In the genomic region with DNA sequence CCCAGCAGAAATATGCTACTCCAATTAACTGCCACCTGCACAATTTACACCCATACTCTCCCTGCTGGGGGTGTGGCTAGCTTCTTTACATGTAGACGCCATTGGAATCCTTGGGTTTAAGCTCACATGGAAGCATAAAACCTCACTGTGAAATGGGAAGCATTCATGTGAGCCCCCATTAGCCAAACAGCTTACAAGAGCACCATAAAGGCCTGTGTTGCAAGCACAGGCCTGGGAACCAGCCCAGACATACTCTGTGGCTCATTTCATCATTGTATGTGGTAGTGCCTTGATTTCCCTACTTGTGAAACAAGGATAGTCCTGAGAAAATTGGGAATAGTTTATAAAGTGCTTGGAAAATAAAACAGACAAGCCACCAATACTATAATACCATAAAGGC, we compare ENCODE assay signal across 19 cellular contexts. TPM values are rescaled to one million over a fixed set of nuclear protein-coding genes. Genes with fewer than 3 reads are reported as not detected.
A peak's percentile ranks its signal among the peaks of the same experiment; 100 is the strongest.
DNase-seq lines count a peak whose midpoint lies in the region; ATAC-seq and TF ChIP-seq lines count a peak whose summit lies in the region.
"Had no signal": no experiment of that assay in that cellular context is flagged by ENCODE, and none has a peak within 500 bp of the region (broad histone marks: within the 10 kb centered on the region; RNA-seq: fewer than 3 reads in every experiment).

No MANE protein-coding gene starts in this region.

- peaks cover 10% of the 10 kb centered on the region for H3F3A ChIP-seq in neural progenitor cell (ENCODE audit: low read depth)

- no peaks in the 10 kb centered on the region for H3K9me2 ChIP-seq in Karpas-422 (replicated peaks; ENCODE audit: insufficient read depth, low read length)

- peaks cover 74% of the 10 kb centered on the region for H3K36me3 Mint-ChIP-seq in CD4-positive, alpha-beta T cell (ENCODE audit: low read depth)
- H3K36me3 Mint-ChIP-seq in neural progenitor cell = peaks cover 40% of the 10 kb centered on the region

- peaks cover 78% of the 10 kb centered on the region for H3K36me3 ChIP-seq in Karpas-422 (ENCODE audit: insufficient read depth, low read length)
- H3K36me3 ChIP-seq in endocrine pancreas (ENCODE audit: control insufficient read depth, insufficient read depth, low read length) = no peaks in the 10 kb centered on the region
- peaks cover 20% of the 10 kb centered on the region for H3K36me3 ChIP-seq in neural progenitor cell
- peaks cover 85% of the 10 kb centered on the region for H3K36me3 ChIP-seq in BE2C

- H3K4me2 ChIP-seq in Karpas-422 (ENCODE audit: low read depth, low read length, poor library complexity, severe bottlenecking) = peak overlapping the region; percentile 13
- peak overlapping the region; percentile 9 for H3K4me2 ChIP-seq in neural progenitor cell

- no peak for DNase-seq in CD4-positive, alpha-beta T cell
- no peak for DNase-seq in Karpas-422
- no peak for DNase-seq in neural progenitor cell (ENCODE audit: low spot score)
- no peak for DNase-seq in BE2C
- no peak for DNase-seq in stimulated activated CD4-positive, alpha-beta T cell treated with anti-CD3 and anti-CD28 coated beads, Interleukin-15, amount 100 ng/mL, for 24 hours
- DNase-seq in NAMALWA (ENCODE audit: low spot score) = no peak
- DNase-seq: activated naive CD8-positive, alpha-beta T cell treated with anti-CD3 and anti-CD28 coated beads for 36 hours; activated T-cell treated with anti-CD3 and anti-CD28 coated beads, Interleukin-2, amount 50 U/mL, for 72 hours; H7; NCI-H1436; NCI-H82; right cardiac atrium; SJCRH30; T-helper 2 cell had no signal

- H3K9ac ChIP-seq in Karpas-422 (ENCODE audit: low read length) (no peak overlapping the region), endocrine pancreas (ENCODE audit: control insufficient read depth, insufficient read depth, low read length) (peak overlapping the region; percentile 20), neural progenitor cell (no peak overlapping the region)

- H3K27ac Mint-ChIP-seq in CD4-positive, alpha-beta T cell = peak overlapping the region; percentile 0
- H3K27ac Mint-ChIP-seq in neural progenitor cell = no peak overlapping the region
- H3K27ac Mint-ChIP-seq: stimulated activated effector memory CD8-positive, alpha-beta T cell treated with anti-CD3 and anti-CD28 coated beads, Interleukin-12 subunit alpha, Interleukin-12 subunit beta, amount 100 ng/mL, for 72 hours had no signal

- H3K4me1 Mint-ChIP-seq in CD4-positive, alpha-beta T cell (ENCODE audit: low read depth) = peaks cover 91% of the 10 kb centered on the region
- peaks cover 52% of the 10 kb centered on the region for H3K4me1 Mint-ChIP-seq in neural progenitor cell

- no peaks in the 10 kb centered on the region for H3K27me3 ChIP-seq in CD4-positive, alpha-beta T cell (ENCODE audit: control insufficient read depth, insufficient read depth, low read length)
- H3K27me3 ChIP-seq in Karpas-422 (ENCODE audit: low read length) = no peaks in the 10 kb centered on the region
- no peaks in the 10 kb centered on the region for H3K27me3 ChIP-seq in endocrine pancreas (ENCODE audit: control insufficient read depth, insufficient read depth, low read length)
- no peaks in the 10 kb centered on the region for H3K27me3 ChIP-seq in neural progenitor cell
- no peaks in the 10 kb centered on the region for H3K27me3 ChIP-seq in BE2C
- H3K27me3 ChIP-seq: SJCRH30 had no signal

- H3K79me2 ChIP-seq in Karpas-422 (ENCODE audit: low read length) (peaks cover 99% of the 10 kb centered on the region), neural progenitor cell (ENCODE audit: low read depth) (peaks cover 100% of the 10 kb centered on the region)

- H3K27me3 Mint-ChIP-seq in CD4-positive, alpha-beta T cell = no peaks in the 10 kb centered on the region
- peaks cover 5% of the 10 kb centered on the region for H3K27me3 Mint-ChIP-seq in neural progenitor cell (ENCODE audit: insufficient read depth, low read depth)
- H3K27me3 Mint-ChIP-seq: activated naive CD8-positive, alpha-beta T cell treated with anti-CD3 and anti-CD28 coated beads for 36 hours had no signal

- H3K4me1 ChIP-seq in Karpas-422 (ENCODE audit: low read length) (peaks cover 99% of the 10 kb centered on the region), endocrine pancreas (ENCODE audit: control insufficient read depth, insufficient read depth, low read length) (peaks cover 39% of the 10 kb centered on the region), neural progenitor cell (peaks cover 51% of the 10 kb centered on the region), BE2C (no peaks in the 10 kb centered on the region; the same call in 1 of the 2 replicates)

- H3K4me3 ChIP-seq in Karpas-422 (ENCODE audit: low read length) (no peak overlapping the region), endocrine pancreas (ENCODE audit: control insufficient read depth, insufficient read depth, low read length) (no peak overlapping the region), neural progenitor cell (no peak overlapping the region), BE2C (ENCODE audit: low read depth, low read length) (no peak overlapping the region)
- H3K4me3 ChIP-seq: SJCRH30 had no signal

- H2AFZ ChIP-seq in Karpas-422 (ENCODE audit: low read length) (no peak overlapping the region), neural progenitor cell (replicated peaks) (no peak overlapping the region)

- no peak for ATAC-seq in CD4-positive, alpha-beta T cell (ENCODE audit: poor library complexity)
- ATAC-seq in GM18867 (IDR thresholded peaks at IDR 0.05; ENCODE audit: unreplicated experiment) = no peak
- ATAC-seq: activated T-cell treated with anti-CD3 and anti-CD28 coated beads, Interleukin-2, amount 50 U/mL, for 72 hours; left lobe of liver; Panc1; right cardiac atrium had no signal

- intact Hi-C loops in CD4-positive, alpha-beta T cell (cut with DNase I, micrococcal nuclease) = loop anchor here in 1 of 2 experiments (10.0 kb wide), 1 partner anchor 409 kb away; the partner anchor contains the start of gene PTPN1

- no peak for TF ChIP-seq CTCF in CD4-positive, alpha-beta T cell (IDR thresholded peaks at IDR 0.05)
- no peak for TF ChIP-seq CTCF in neural progenitor cell (IDR thresholded peaks at IDR 0.05)
- TF ChIP-seq CTCF in BE2C (IDR thresholded peaks at IDR 0.05; ENCODE audit: low read depth, low read length) = no peak

- H4K20me1 ChIP-seq in Karpas-422 (ENCODE audit: insufficient read depth, low read depth, low read length) (peaks cover 90% of the 10 kb centered on the region), neural progenitor cell (ENCODE audit: low read depth) (peaks cover 100% of the 10 kb centered on the region)

- CTCF ChIA-PET in CD4-positive, alpha-beta T cell (lab: Charles Lee) = interaction anchor here (1.2 to 3.2 kb wide), 4 partner anchors 129 to 175 kb away, joined by 3 to 13 read pairs (median 8); partner anchors contain the start of gene BCAS4

- POLR2A ChIA-PET in CD4-positive, alpha-beta T cell (lab: Charles Lee) = no interaction called here

- H3K27ac ChIP-seq in CD4-positive, alpha-beta T cell (ENCODE audit: low read depth, low read length) = no peak overlapping the region
- H3K27ac ChIP-seq in Karpas-422 (ENCODE audit: low read length) = peak overlapping the region; percentile 12
- H3K27ac ChIP-seq in neural progenitor cell = no peak overlapping the region
- H3K27ac ChIP-seq: SJCRH30 had no signal

- no peaks in the 10 kb centered on the region for H3K9me3 Mint-ChIP-seq in CD4-positive, alpha-beta T cell
- H3K9me3 Mint-ChIP-seq in neural progenitor cell = no peaks in the 10 kb centered on the region
- H3K9me3 Mint-ChIP-seq: activated naive CD8-positive, alpha-beta T cell treated with anti-CD3 and anti-CD28 coated beads for 36 hours; activated T-cell treated with anti-CD3 and anti-CD28 coated beads, Interleukin-2, amount 50 U/mL, for 72 hours; stimulated activated effector memory CD8-positive, alpha-beta T cell treated with anti-CD3 and anti-CD28 coated beads, Interleukin-12 subunit alpha, Interleukin-12 subunit beta, amount 100 ng/mL, for 72 hours had no signal

- H3K4me3 Mint-ChIP-seq in CD4-positive, alpha-beta T cell = no peak overlapping the region
- no peak overlapping the region for H3K4me3 Mint-ChIP-seq in neural progenitor cell
- H3K4me3 Mint-ChIP-seq: activated naive CD8-positive, alpha-beta T cell treated with anti-CD3 and anti-CD28 coated beads for 36 hours; activated T-cell treated with anti-CD3 and anti-CD28 coated beads, Interleukin-2, amount 50 U/mL, for 72 hours; stimulated activated effector memory CD8-positive, alpha-beta T cell treated with anti-CD3 and anti-CD28 coated beads, Interleukin-12 subunit alpha, Interleukin-12 subunit beta, amount 100 ng/mL, for 72 hours had no signal

- no peaks in the 10 kb centered on the region for H3K9me3 ChIP-seq in CD4-positive, alpha-beta T cell (ENCODE audit: control insufficient read depth, low read length)
- H3K9me3 ChIP-seq in Karpas-422 (ENCODE audit: low read length) = no peaks in the 10 kb centered on the region
- no peaks in the 10 kb centered on the region for H3K9me3 ChIP-seq in endocrine pancreas (ENCODE audit: control insufficient read depth, low read length)
- H3K9me3 ChIP-seq in neural progenitor cell (ENCODE audit: low read depth) = no peaks in the 10 kb centered on the region
- no peaks in the 10 kb centered on the region for H3K9me3 ChIP-seq in BE2C
- H3K9me3 ChIP-seq: SJCRH30 had no signal

RNA-seq across cellular contexts. Expression of gene ADNP, which starts 7.0 kb away (rescaled TPM):
- 10 to 100 TPM; 41.9 to 47.1 TPM for total RNA-seq in CD4-positive, alpha-beta T cell
- total RNA-seq in Karpas-422 (2014; rRNA removed; shearing (Covaris generic); ENCODE audit: low replicate concordance) = 40.1 and 55.5 TPM in 2 replicates
- total RNA-seq in neural progenitor cell (ENCODE audit: low replicate concordance) = 56.1 and 75.4 TPM in 2 replicates
- polyA plus RNA-seq in BE2C (2012; ENCODE audit: insufficient read depth, insufficient read length, low read depth) = 82.1 TPM

RNA-seq across cellular contexts. Expression of gene DPM1, which starts 34.1 kb away (rescaled TPM):
- 10 to 100 TPM; 44.5 to 46.5 TPM for total RNA-seq in CD4-positive, alpha-beta T cell
- total RNA-seq in Karpas-422 (2014; rRNA removed; shearing (Covaris generic); ENCODE audit: low replicate concordance) = 37.5 and 67.2 TPM in 2 replicates
- 76.7 and 173 TPM in 2 replicates for total RNA-seq in neural progenitor cell (ENCODE audit: low replicate concordance)
- polyA plus RNA-seq in BE2C (2012; ENCODE audit: insufficient read depth, insufficient read length, low read depth) = 72.3 TPM

RNA-seq across cellular contexts. Expression of gene MOCS3, which starts 34.4 kb away (rescaled TPM):
- total RNA-seq in CD4-positive, alpha-beta T cell = 1 to 10 TPM; 2.7 to 3.0 TPM
- 4.8 and 5.5 TPM in 2 replicates for total RNA-seq in Karpas-422 (2014; rRNA removed; shearing (Covaris generic); ENCODE audit: low replicate concordance)
- total RNA-seq in neural progenitor cell (ENCODE audit: low replicate concordance) = 5.6 and 7.5 TPM in 2 replicates
- 12.9 TPM for polyA plus RNA-seq in BE2C (2012; ENCODE audit: insufficient read depth, insufficient read length, low read depth)
